ENCODE assay signal across 2 cellular contexts in the genomic region with DNA sequence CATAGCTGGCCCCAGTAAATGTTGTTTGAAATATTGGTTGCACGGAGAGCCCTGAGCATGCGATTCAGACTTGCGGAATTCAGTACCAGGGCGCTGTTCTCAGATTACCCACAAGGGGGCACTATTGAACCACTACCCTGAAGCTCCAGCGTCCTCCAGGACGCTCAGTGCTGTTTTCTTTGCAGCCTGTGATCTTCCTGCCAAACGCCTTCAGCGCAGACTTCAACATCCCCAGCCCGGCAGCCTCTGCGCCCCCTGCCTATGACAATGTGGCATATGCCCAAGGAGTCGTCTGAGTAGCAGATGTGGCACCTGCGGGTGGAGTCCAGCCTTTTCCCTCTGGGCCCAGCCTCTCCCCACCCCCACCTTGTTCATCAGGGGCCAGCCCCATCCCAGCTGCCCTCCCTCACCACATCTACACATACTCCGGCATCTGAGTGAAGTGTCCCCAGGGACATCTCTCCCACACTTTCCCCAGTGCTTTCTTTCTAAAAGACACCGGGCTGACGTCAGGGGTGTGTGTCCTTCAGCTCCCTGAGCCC.
A peak's percentile ranks its signal among the peaks of the same experiment; 100 is the strongest.
TF ChIP-seq lines count a peak whose summit lies in the region.

No MANE protein-coding gene starts in this region.

TF ChIP-seq in IMR-90, 13 proteins besides CTCF, POLR2A, EP300 and RAD21:
- TF ChIP-seq RFX5 (IDR thresholded peaks at IDR 0.05; ENCODE audit: low read depth, low read length) (no peak), MAFK (IDR thresholded peaks at IDR 0.05; ENCODE audit: low read depth, low read length) (no peak), MXI1 (IDR thresholded peaks at IDR 0.05; ENCODE audit: borderline replicate concordance, low read depth, low read length) (no peak), SMC3 (IDR thresholded peaks at IDR 0.05; ENCODE audit: low read depth, low read length) (peak; percentile 75)

TF ChIP-seq in neural cell, 6 proteins besides CTCF, POLR2A, EP300 and RAD21:
- TF ChIP-seq TAF1 (IDR thresholded peaks at IDR 0.05; ENCODE audit: low read depth) (no peak), SMC3 (conservative IDR thresholded peaks at IDR 0.05; ENCODE audit: poor library complexity) (peak; percentile 97), POLR2AphosphoS5 (IDR thresholded peaks at IDR 0.05) (peak; percentile 41)
- TF ChIP-seq, protein P1, sequence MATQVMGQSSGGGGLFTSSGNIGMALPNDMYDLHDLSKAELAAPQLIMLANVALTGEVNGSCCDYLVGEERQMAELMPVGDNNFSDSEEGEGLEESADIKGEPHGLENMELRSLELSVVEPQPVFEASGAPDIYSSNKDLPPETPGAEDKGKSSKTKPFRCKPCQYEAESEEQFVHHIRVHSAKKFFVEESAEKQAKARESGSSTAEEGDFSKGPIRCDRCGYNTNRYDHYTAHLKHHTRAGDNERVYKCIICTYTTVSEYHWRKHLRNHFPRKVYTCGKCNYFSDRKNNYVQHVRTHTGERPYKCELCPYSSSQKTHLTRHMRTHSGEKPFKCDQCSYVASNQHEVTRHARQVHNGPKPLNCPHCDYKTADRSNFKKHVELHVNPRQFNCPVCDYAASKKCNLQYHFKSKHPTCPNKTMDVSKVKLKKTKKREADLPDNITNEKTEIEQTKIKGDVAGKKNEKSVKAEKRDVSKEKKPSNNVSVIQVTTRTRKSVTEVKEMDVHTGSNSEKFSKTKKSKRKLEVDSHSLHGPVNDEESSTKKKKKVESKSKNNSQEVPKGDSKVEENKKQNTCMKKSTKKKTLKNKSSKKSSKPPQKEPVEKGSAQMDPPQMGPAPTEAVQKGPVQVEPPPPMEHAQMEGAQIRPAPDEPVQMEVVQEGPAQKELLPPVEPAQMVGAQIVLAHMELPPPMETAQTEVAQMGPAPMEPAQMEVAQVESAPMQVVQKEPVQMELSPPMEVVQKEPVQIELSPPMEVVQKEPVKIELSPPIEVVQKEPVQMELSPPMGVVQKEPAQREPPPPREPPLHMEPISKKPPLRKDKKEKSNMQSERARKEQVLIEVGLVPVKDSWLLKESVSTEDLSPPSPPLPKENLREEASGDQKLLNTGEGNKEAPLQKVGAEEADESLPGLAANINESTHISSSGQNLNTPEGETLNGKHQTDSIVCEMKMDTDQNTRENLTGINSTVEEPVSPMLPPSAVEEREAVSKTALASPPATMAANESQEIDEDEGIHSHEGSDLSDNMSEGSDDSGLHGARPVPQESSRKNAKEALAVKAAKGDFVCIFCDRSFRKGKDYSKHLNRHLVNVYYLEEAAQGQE (IDR thresholded peaks at IDR 0.05; ENCODE audit: borderline replicate concordance): no peak
